In the genomic region with DNA sequence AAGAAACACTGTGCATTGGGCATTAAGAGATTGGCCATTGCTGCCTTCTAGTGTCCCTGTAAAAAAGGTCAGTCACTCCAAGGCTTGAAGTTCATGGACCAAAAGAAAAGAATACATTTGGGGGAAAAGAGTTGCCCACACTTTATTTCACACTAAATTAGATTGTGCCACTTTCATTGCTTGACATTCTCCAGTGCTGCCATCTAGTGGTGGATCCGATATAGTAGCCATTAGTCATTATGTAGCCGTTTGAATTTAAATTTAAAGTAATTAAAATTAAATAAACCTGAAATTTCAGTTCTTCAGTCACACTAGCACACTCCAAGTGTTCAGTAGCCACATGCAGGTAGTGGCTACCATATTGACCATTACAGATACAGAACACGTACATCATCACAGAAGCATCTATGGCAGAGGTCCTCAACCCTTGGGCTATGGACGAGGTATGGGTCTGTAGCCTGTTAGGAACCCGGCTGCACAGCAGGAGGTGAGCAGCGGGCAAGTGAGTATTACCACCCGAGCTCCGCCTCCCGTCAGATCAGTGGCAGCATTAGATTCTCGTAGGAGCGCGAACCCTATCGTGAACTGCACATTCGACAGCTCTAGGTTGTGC, we compare ENCODE assay signal across 8 cellular contexts. TPM values are rescaled to one million over a fixed set of nuclear protein-coding genes. Genes with fewer than 3 reads are reported as not detected.
DNase-seq lines count a peak whose midpoint lies in the region; ATAC-seq, FAIRE-seq and TF ChIP-seq lines count a peak whose summit lies in the region.

No MANE protein-coding gene starts in this region.

- H3K4me3 ChIP-seq in A673 (ENCODE audit: low read depth, low read length, poor library complexity, severe bottlenecking) (no peak overlapping the region), breast epithelium (no peak overlapping the region)

- CTCF ChIA-PET in A673 (lab: Charles Lee), result interaction anchor here (0.5 to 1.4 kb wide), 5 partner anchors 8 to 132 kb away, joined by 3 to 6 read pairs (median 4); no protein-coding TSS in a partner anchor

- intact Hi-C loops in A673 (cut with micrococcal nuclease; ENCODE audit: unreplicated experiment), result loop anchor here (10.0 kb wide), 1 partner anchor 70 kb away; no protein-coding TSS in a partner anchor
- intact Hi-C loops in breast epithelium (cut with DNase I; ENCODE audit: low total_unique reads), result no loop called here

- no TSS peak for BruUV-seq in A673 (replicated peaks; lab: Mats Ljungman, UMichigan)

- H3K27me3 ChIP-seq in A673 (replicated peaks; ENCODE audit: insufficient read depth, low read depth, low read length, poor library complexity) (no peaks in the 10 kb centered on the region), breast epithelium (no peaks in the 10 kb centered on the region)

- no peak for TF ChIP-seq POLR2A in breast epithelium (IDR thresholded peaks at IDR 0.05)

- TF ChIP-seq CTCF in A673 (conservative IDR thresholded peaks at IDR 0.05; ENCODE audit: low read depth, low read length) (peak; percentile 90), breast epithelium (IDR thresholded peaks at IDR 0.05) (peak in 2 of 3 donors; percentile 41 to 57)

- H3K9me3 ChIP-seq in A673 (ENCODE audit: low read depth, low read length, poor library complexity, severe bottlenecking) (no peaks in the 10 kb centered on the region), breast epithelium (no peaks in the 10 kb centered on the region)

- no peak for FAIRE-seq in urothelium cell line (lab: Jason Lieb, UNC)

- ATAC-seq in HG03097 (IDR thresholded peaks at IDR 0.05; ENCODE audit: low FRiP score, unreplicated experiment), result no peak

- peak; percentile 58 for DNase-seq in A673 (ENCODE audit: low spot score)
- DNase-seq in EH (ENCODE audit: low read depth), result peak; percentile 49
- DNase-seq in NCI-H82 treated with DMSO at 0.1 percent for 48 hours (lab: John Stamatoyannopoulos, UW; ENCODE audit: unreplicated experiment), result peak; percentile 0
- DNase-seq in breast epithelium (ENCODE audit: low spot score in 2 of 2), result no peak
- DNase-seq in lung microvascular endothelial cell (ENCODE audit: low read depth in 2 of 2), result peak; percentile 64 to 71
- peak; percentile 45 for DNase-seq in urothelium cell line (ENCODE audit: low spot score)
- DNase-seq in ureter (ENCODE audit: low spot score), result no peak

- no peak overlapping the region for H3K27ac ChIP-seq in A673 (ENCODE audit: low read depth, low read length, poor library complexity, severe bottlenecking)
- no peak overlapping the region for H3K27ac ChIP-seq in breast epithelium

- no peaks in the 10 kb centered on the region for H3K36me3 ChIP-seq in A673 (ENCODE audit: insufficient read depth, low read length, poor library complexity, severe bottlenecking)
- H3K36me3 ChIP-seq in breast epithelium, result no peaks in the 10 kb centered on the region

- POLR2A ChIA-PET in A673 (lab: Charles Lee; ENCODE audit: low non-redundant PET), result no interaction called here

- no peaks in the 10 kb centered on the region for H3K4me1 ChIP-seq in A673 (ENCODE audit: insufficient read depth, low read length, poor library complexity, severe bottlenecking)
- H3K4me1 ChIP-seq in breast epithelium, result no peaks in the 10 kb centered on the region

RNA-seq across cellular contexts. Expression of gene CDH5, which starts 21.9 kb away (rescaled TPM):
- 0.09 and 0.26 TPM in 2 replicates for total RNA-seq in A673 (2021)
- total RNA-seq in breast epithelium, result 10 to 100 TPM; 19.2 to 52.8 (median 45.1) TPM
- 284 and 312 TPM in 2 replicates for total RNA-seq in lung microvascular endothelial cell
- 25.8 TPM for total RNA-seq in ureter

Comparison
In these comparisons a context has a peak if more than half of its experiments do, and no peak if none do; other contexts are left out.
1. DNase-seq: peak in A673 (single experiment), EH (single experiment), NCI-H82 treated with DMSO at 0.1 percent for 48 hours (single experiment), lung microvascular endothelial cell (2 of 2) and urothelium cell line (single experiment); none in breast epithelium (0 of 2) and ureter (single experiment).
2. RNA of gene CDH5, which starts 21.9 kb away (total RNA-seq): 284 to 312 TPM in lung microvascular endothelial cell, 19.2 to 52.8 TPM in breast epithelium and 25.8 TPM in ureter (single experiment); 0.09 to 0.26 TPM in A673; every median in the first group is over 10 times any median in the second.